8 cellular contexts compared by ENCODE assay signal in genomic region chr9:114348906-114349482, GRCh38. TPM values are rescaled to one million over a fixed set of nuclear protein-coding genes. Genes with fewer than 3 reads are reported as not detected.
DNase-seq lines count a peak whose midpoint lies in the region; ATAC-seq lines count a peak whose summit lies in the region.

No MANE protein-coding gene starts in this region.

- no peaks in the 10 kb centered on the region for H3K27me3 Mint-ChIP-seq in T-cell

- H3K27ac ChIP-seq in angular gyrus (ENCODE audit: low read depth, low read length), result peak overlapping the region; percentile 48

- DNase-seq in DMS 273 treated with DMSO at 0.1 percent for 48 hours (lab: John Stamatoyannopoulos, UW), result peak; percentile 30
- DNase-seq in HPDE6-E6E7 (ENCODE audit: extremely low spot score), result peak; percentile 93
- peak in 30 of 34 experiments; percentile 17 to 70 (median 38) for DNase-seq in T-cell
- DNase-seq in iPS-NIHi7 (ENCODE audit: extremely low spot score), result peak; percentile 90
- peak; percentile 56 to 73 for DNase-seq in stimulated activated CD4-positive, alpha-beta T cell treated with anti-CD3 and anti-CD28 coated beads, Interleukin-1b, Interleukin-23, amount 100 ng/mL, for 4 hours (ENCODE audit: low read depth in 2 of 2)
- no peak for DNase-seq in hippocampal formation (lab: John Stamatoyannopoulos, UW)

- peak overlapping the region in 2 of 3 donors; percentile 52 to 58 for H3K4me3 Mint-ChIP-seq in T-cell

- CTCF ChIA-PET in T-cell (lab: Charles Lee), result no interaction called here

- H3K4me1 Mint-ChIP-seq in T-cell, result peaks cover 49 to 59% (median 57%) of the 10 kb centered on the region in 3 donors

- POLR2A ChIA-PET in T-cell (lab: Charles Lee), result interaction anchor here in 1 of 2 donors (1.0 kb wide), 1 partner anchor 38 kb away, joined by 3 read pairs; no protein-coding TSS in a partner anchor

- no peaks in the 10 kb centered on the region for H3K9me3 Mint-ChIP-seq in T-cell

- ATAC-seq in GM21423 (IDR thresholded peaks at IDR 0.05; ENCODE audit: unreplicated experiment) (peak; percentile 94), T-cell (replicated peaks in 1 of 4) (peak; percentile 74 to 84 (median 76))

- peak overlapping the region; percentile 92 to 93 for H3K27ac Mint-ChIP-seq in T-cell

- H3K36me3 Mint-ChIP-seq in T-cell, result peaks cover 69% of the 10 kb centered on the region

RNA-seq across cellular contexts. Expression of gene ORM2, which starts 19.3 kb away (rescaled TPM):
- 1 to 10 TPM in 3 of 5 donors, not detected in 2; 1.4 to 2.2 (median 1.8) TPM for total RNA-seq in T-cell

RNA-seq across cellular contexts. Expression of gene ORM1, which starts 26.1 kb away (rescaled TPM):
- 1 to 10 TPM in 3 of 5 donors, not detected in 2; 4.2 to 8.3 (median 6.2) TPM for total RNA-seq in T-cell

RNA-seq across cellular contexts. Expression of gene AKNA, which starts 38.8 kb away (rescaled TPM):
- 100 to 1,000 TPM; 382 to 462 (median 415) TPM for total RNA-seq in T-cell

Comparison
In these comparisons a context has a peak if more than half of its experiments do, and no peak if none do; other contexts are left out.
1. DNase-seq: peak in DMS 273 treated with DMSO at 0.1 percent for 48 hours (single experiment), HPDE6-E6E7 (single experiment), T-cell (30 of 34), iPS-NIHi7 (single experiment) and stimulated activated CD4-positive, alpha-beta T cell treated with anti-CD3 and anti-CD28 coated beads, Interleukin-1b, Interleukin-23, amount 100 ng/mL, for 4 hours (2 of 2); none in hippocampal formation (0 of 2).